ENCODE assay signal across 1 cellular context in genomic region chr18:13112982-13113381, GRCh38.
A peak's percentile ranks its signal among the peaks of the same experiment; 100 is the strongest.
TF ChIP-seq lines count a peak whose summit lies in the region.

No MANE protein-coding gene starts in this region.

TF ChIP-seq in HepG2, 621 proteins besides CTCF, POLR2A, EP300 and RAD21 (continued from another document):
- no peak for TF ChIP-seq GLMP (CRISPR knock-in tag; IDR thresholded peaks at IDR 0.05; ENCODE audit: borderline replicate concordance)
- no peak for TF ChIP-seq SOX5 (CRISPR knock-in tag; IDR thresholded peaks at IDR 0.05; ENCODE audit: borderline replicate concordance)
- TF ChIP-seq TCF7L2 (IDR thresholded peaks at IDR 0.05; ENCODE audit: low read depth, low read length) = no peak
- TF ChIP-seq HES4 (CRISPR knock-in tag; IDR thresholded peaks at IDR 0.05; ENCODE audit: borderline replicate concordance) = no peak
- 0 out of 2 replicates have a peak, but pooled peaks have one; percentile 24 for TF ChIP-seq MED1 (CRISPR knock-in tag; IDR thresholded peaks at IDR 0.05)
- peak; percentile 97 for TF ChIP-seq ZBTB33 (CRISPR knock-in tag; IDR thresholded peaks at IDR 0.05)
- TF ChIP-seq KDM3A (CRISPR knock-in tag; IDR thresholded peaks at IDR 0.05; ENCODE audit: low read depth) = no peak
- TF ChIP-seq SCMH1 (CRISPR knock-in tag; IDR thresholded peaks at IDR 0.05; ENCODE audit: borderline replicate concordance) = no peak
- TF ChIP-seq CBX5 (CRISPR knock-in tag; IDR thresholded peaks at IDR 0.05; ENCODE audit: borderline replicate concordance) = no peak
- TF ChIP-seq ZFP37 (CRISPR knock-in tag; IDR thresholded peaks at IDR 0.05; ENCODE audit: borderline replicate concordance) = no peak
- TF ChIP-seq NCOA1 (CRISPR knock-in tag; IDR thresholded peaks at IDR 0.05) = no peak
- no peak for TF ChIP-seq HINFP (CRISPR knock-in tag; IDR thresholded peaks at IDR 0.05; ENCODE audit: low read depth)
- TF ChIP-seq HMGXB4 (CRISPR knock-in tag; IDR thresholded peaks at IDR 0.05; ENCODE audit: borderline replicate concordance in 1 of 2, low read depth in 1 of 2) = peak; percentile 41 to 62; a peak in 2 of 4 replicates
- TF ChIP-seq ZNF547 (CRISPR knock-in tag; IDR thresholded peaks at IDR 0.05) = no peak
- no peak for TF ChIP-seq ATF7-NPFF (CRISPR knock-in tag; IDR thresholded peaks at IDR 0.05; ENCODE audit: low read depth)
- TF ChIP-seq HMG20B (CRISPR knock-in tag; conservative IDR thresholded peaks at IDR 0.05) = no peak
- TF ChIP-seq RBFOX2 (IDR thresholded peaks at IDR 0.05; ENCODE audit: low read depth, low read length) = no peak
- TF ChIP-seq GTF2F1 (IDR thresholded peaks at IDR 0.05; ENCODE audit: low read length) = no peak
- peak; percentile 57; the same call in 1 of the 2 replicates for TF ChIP-seq ZFX (CRISPR knock-in tag; IDR thresholded peaks at IDR 0.05; ENCODE audit: low read depth)
- no peak for TF ChIP-seq GLI4 (CRISPR knock-in tag; IDR thresholded peaks at IDR 0.05; ENCODE audit: borderline replicate concordance)
- TF ChIP-seq KAT2B (IDR thresholded peaks at IDR 0.05; ENCODE audit: borderline replicate concordance, low read depth, low read length) = no peak
- TF ChIP-seq KAT7 (CRISPR knock-in tag; IDR thresholded peaks at IDR 0.05; ENCODE audit: borderline replicate concordance) = no peak
- no peak for TF ChIP-seq ZNF530 (CRISPR knock-in tag; IDR thresholded peaks at IDR 0.05; ENCODE audit: low read depth)
- no peak for TF ChIP-seq ZNF367 (CRISPR knock-in tag; IDR thresholded peaks at IDR 0.05; ENCODE audit: borderline replicate concordance)
- no peak for TF ChIP-seq ZNF572 (CRISPR knock-in tag; IDR thresholded peaks at IDR 0.05)
- TF ChIP-seq KMT2B (CRISPR knock-in tag; IDR thresholded peaks at IDR 0.05) = no peak
- TF ChIP-seq ZNF562 (CRISPR knock-in tag; IDR thresholded peaks at IDR 0.05; ENCODE audit: borderline replicate concordance) = no peak
- TF ChIP-seq ZFP36L2 (CRISPR knock-in tag; IDR thresholded peaks at IDR 0.05) = no peak
- peak; percentile 29; the same call in 1 of the 2 replicates for TF ChIP-seq ZFY (CRISPR knock-in tag; IDR thresholded peaks at IDR 0.05)
- no peak for TF ChIP-seq ZFYVE20 (CRISPR knock-in tag; IDR thresholded peaks at IDR 0.05; ENCODE audit: borderline replicate concordance, low read depth)
- no peak for TF ChIP-seq TCF12 (IDR thresholded peaks at IDR 0.05)
- no peak for TF ChIP-seq TCF12 (CRISPR knock-in tag; IDR thresholded peaks at IDR 0.05)
- TF ChIP-seq BATF2 (CRISPR knock-in tag; IDR thresholded peaks at IDR 0.05) = no peak
- TF ChIP-seq FOXA1 (IDR thresholded peaks at IDR 0.05) = no peak
- 0 out of 2 replicates have a peak, but pooled peaks have one; percentile 22 for TF ChIP-seq FOXA1 (CRISPR knock-in tag; IDR thresholded peaks at IDR 0.05)
- no peak for TF ChIP-seq RFXANK (CRISPR knock-in tag; IDR thresholded peaks at IDR 0.05)
- TF ChIP-seq GATA4 (IDR thresholded peaks at IDR 0.05; ENCODE audit: borderline replicate concordance, low read depth) = no peak
- TF ChIP-seq MEIS1 (CRISPR knock-in tag; IDR thresholded peaks at IDR 0.05; ENCODE audit: borderline replicate concordance) = no peak
- TF ChIP-seq HOXD1 (CRISPR knock-in tag; IDR thresholded peaks at IDR 0.05) = no peak
- no peak for TF ChIP-seq NR2F1 (CRISPR knock-in tag; IDR thresholded peaks at IDR 0.05)
- no peak for TF ChIP-seq ZNF777 (CRISPR knock-in tag; IDR thresholded peaks at IDR 0.05)
- no peak for TF ChIP-seq ZNF180 (CRISPR knock-in tag; IDR thresholded peaks at IDR 0.05; ENCODE audit: borderline replicate concordance, low read depth)
- TF ChIP-seq EHMT2 (IDR thresholded peaks at IDR 0.05; ENCODE audit: borderline replicate concordance, low read depth, low read length) = no peak
- no peak for TF ChIP-seq ZNF607 (CRISPR knock-in tag; IDR thresholded peaks at IDR 0.05; ENCODE audit: borderline replicate concordance)
- no peak for TF ChIP-seq ZFP91 (CRISPR knock-in tag; IDR thresholded peaks at IDR 0.05; ENCODE audit: borderline replicate concordance)
- TF ChIP-seq CC2D1A (CRISPR knock-in tag; IDR thresholded peaks at IDR 0.05) = no peak
- 0 out of 2 replicates have a peak, but pooled peaks have one; percentile 24 for TF ChIP-seq MIXL1 (CRISPR knock-in tag; IDR thresholded peaks at IDR 0.05)
- no peak for TF ChIP-seq KLF9 (CRISPR knock-in tag; IDR thresholded peaks at IDR 0.05; ENCODE audit: low read depth)
- no peak for TF ChIP-seq HMGXB3 (CRISPR knock-in tag; IDR thresholded peaks at IDR 0.05; ENCODE audit: borderline replicate concordance)
- no peak for TF ChIP-seq SSRP1 (CRISPR knock-in tag; IDR thresholded peaks at IDR 0.05)
- no peak for TF ChIP-seq ZSCAN9 (CRISPR knock-in tag; IDR thresholded peaks at IDR 0.05; ENCODE audit: borderline replicate concordance)
- TF ChIP-seq ZNF224 (CRISPR knock-in tag; IDR thresholded peaks at IDR 0.05) = no peak
- TF ChIP-seq IKZF1 (IDR thresholded peaks at IDR 0.05) = no peak
- TF ChIP-seq ZMYM4 (CRISPR knock-in tag; IDR thresholded peaks at IDR 0.05) = peak; percentile 46; the same call in 1 of the 2 replicates
- TF ChIP-seq ZBTB37 (CRISPR knock-in tag; IDR thresholded peaks at IDR 0.05) = no peak
- TF ChIP-seq HOXA9 (CRISPR knock-in tag; IDR thresholded peaks at IDR 0.05; ENCODE audit: borderline replicate concordance) = no peak
- TF ChIP-seq SMAD1 (CRISPR knock-in tag; IDR thresholded peaks at IDR 0.05; ENCODE audit: borderline replicate concordance, low read depth) = no peak
- no peak for TF ChIP-seq GABPA (IDR thresholded peaks at IDR 0.05; ENCODE audit: low read depth, low read length)
- no peak for TF ChIP-seq GABPA (CRISPR knock-in tag; IDR thresholded peaks at IDR 0.05; ENCODE audit: low read depth)
- peak; percentile 27 for TF ChIP-seq TEAD3 (CRISPR knock-in tag; optimal IDR thresholded peaks at IDR 0.05; ENCODE audit: borderline replicate concordance)
- no peak for TF ChIP-seq ZNF292 (CRISPR knock-in tag; IDR thresholded peaks at IDR 0.05; ENCODE audit: borderline replicate concordance, low read depth)
- no peak for TF ChIP-seq ZNF496 (CRISPR knock-in tag; IDR thresholded peaks at IDR 0.05; ENCODE audit: insufficient replicate concordance)
